Comparison of ENCODE assay signal across 14 cellular contexts in genomic region chr19:1286451-1286858, GRCh38. TPM values are rescaled to one million over a fixed set of nuclear protein-coding genes. Genes with fewer than 3 reads are reported as not detected.
DNase-seq lines count a peak whose midpoint lies in the region; ATAC-seq and TF ChIP-seq lines count a peak whose summit lies in the region.
"Had no signal": no experiment of that assay in that cellular context is flagged by ENCODE, and none has a peak within 500 bp of the region (broad histone marks: within the 10 kb centered on the region; RNA-seq: fewer than 3 reads in every experiment).

No MANE protein-coding gene starts in this region.

- CTCF ChIA-PET in activated CD4-positive, alpha-beta memory T cell treated with anti-CD3 and anti-CD28 coated beads for 36 hours (lab: Charles Lee), result no interaction called here

- no peak overlapping the region for H3K4me3 ChIP-seq in Karpas-422 (ENCODE audit: low read length)
- H3K4me3 ChIP-seq in ectodermal cell (ENCODE audit: insufficient read depth, low read depth, low read length), result peak overlapping the region; percentile 56
- H3K4me3 ChIP-seq: GM23248, thoracic aorta had no signal

- H3K4me1 ChIP-seq in Karpas-422 (ENCODE audit: low read length), result peaks cover 24% of the 10 kb centered on the region
- H3K4me1 ChIP-seq in ectodermal cell (ENCODE audit: control insufficient read depth, insufficient read depth, low read length), result peaks cover 17% of the 10 kb centered on the region
- H3K4me1 ChIP-seq: pancreas had no signal

- peaks cover 0 to 8% of the 10 kb centered on the region in 2 donors for H3K4me1 Mint-ChIP-seq in natural killer cell treated with Interleukin-12 subunit alpha and Interleukin-12 subunit beta and Interleukin-15 and Interleukin-18, amount 100 ng/mL, for 72 hours (ENCODE audit: low read depth in 2 of 2)
- peaks cover 10% of the 10 kb centered on the region for H3K4me1 Mint-ChIP-seq in activated CD4-positive, alpha-beta memory T cell treated with anti-CD3 and anti-CD28 coated beads for 36 hours (ENCODE audit: low read depth)

- H2AFZ ChIP-seq in Karpas-422 (ENCODE audit: low read length), result no peak overlapping the region
- H2AFZ ChIP-seq: GM23248 had no signal

- no peak overlapping the region for H3K9ac ChIP-seq in Karpas-422 (ENCODE audit: low read length)
- H3K9ac ChIP-seq: GM23248 had no signal

- peak overlapping the region; percentile 83 for H3K27ac ChIP-seq in C4-2B
- H3K27ac ChIP-seq in Karpas-422 (ENCODE audit: low read length), result no peak overlapping the region
- no peak overlapping the region for H3K27ac ChIP-seq in ectodermal cell (ENCODE audit: insufficient read depth, low read depth, low read length, poor library complexity, severe bottlenecking)
- H3K27ac ChIP-seq: GM23248, pancreas had no signal

- 35 to 38% methylated on average over 23 of the region's 23 CpGs for WGBS in ectodermal cell, 2 experiments

- H3K79me2 ChIP-seq in Karpas-422 (ENCODE audit: low read length), result no peaks in the 10 kb centered on the region

- TF ChIP-seq CTCF in C4-2B (conservative IDR thresholded peaks at IDR 0.05), result no peak

- ATAC-seq in natural killer cell treated with Interleukin-12 subunit alpha and Interleukin-12 subunit beta and Interleukin-15 and Interleukin-18, amount 100 ng/mL, for 72 hours, result no peak
- ATAC-seq in GM18517 (IDR thresholded peaks at IDR 0.05; ENCODE audit: unreplicated experiment), result no peak
- ATAC-seq: Right ventricle myocardium inferior had no signal

- no peaks in the 10 kb centered on the region for H3K9me2 ChIP-seq in Karpas-422 (replicated peaks; ENCODE audit: insufficient read depth, low read length)

- POLR2A ChIA-PET in activated CD4-positive, alpha-beta memory T cell treated with anti-CD3 and anti-CD28 coated beads for 36 hours (lab: Charles Lee), result no interaction called here

- no peak overlapping the region for H3K27ac Mint-ChIP-seq in natural killer cell treated with Interleukin-12 subunit alpha and Interleukin-12 subunit beta and Interleukin-15 and Interleukin-18, amount 100 ng/mL, for 72 hours
- H3K27ac Mint-ChIP-seq in activated CD4-positive, alpha-beta memory T cell treated with anti-CD3 and anti-CD28 coated beads for 36 hours, result no peak overlapping the region

- intact Hi-C loops in activated CD4-positive, alpha-beta memory T cell treated with anti-CD3 and anti-CD28 coated beads for 36 hours (cut with micrococcal nuclease), result no loop called here

- peaks cover 15% of the 10 kb centered on the region for H4K20me1 ChIP-seq in Karpas-422 (ENCODE audit: insufficient read depth, low read depth, low read length)

- no peaks in the 10 kb centered on the region for H3K36me3 Mint-ChIP-seq in natural killer cell treated with Interleukin-12 subunit alpha and Interleukin-12 subunit beta and Interleukin-15 and Interleukin-18, amount 100 ng/mL, for 72 hours
- H3K36me3 Mint-ChIP-seq in activated CD4-positive, alpha-beta memory T cell treated with anti-CD3 and anti-CD28 coated beads for 36 hours, result no peaks in the 10 kb centered on the region

- H3K4me2 ChIP-seq in Karpas-422 (ENCODE audit: low read depth, low read length, poor library complexity, severe bottlenecking), result peak overlapping the region; percentile 13

- H3K27me3 Mint-ChIP-seq in natural killer cell treated with Interleukin-12 subunit alpha and Interleukin-12 subunit beta and Interleukin-15 and Interleukin-18, amount 100 ng/mL, for 72 hours, result peaks cover 13 to 14% of the 10 kb centered on the region in 2 donors
- H3K27me3 Mint-ChIP-seq in activated CD4-positive, alpha-beta memory T cell treated with anti-CD3 and anti-CD28 coated beads for 36 hours, result peaks cover 27% of the 10 kb centered on the region

- DNase-seq in Karpas-422, result no peak
- no peak for DNase-seq in natural killer cell treated with Interleukin-12 subunit alpha and Interleukin-12 subunit beta and Interleukin-15 and Interleukin-18, amount 100 ng/mL, for 72 hours (ENCODE audit: low spot score)
- DNase-seq in activated CD4-positive, alpha-beta memory T cell treated with anti-CD3 and anti-CD28 coated beads for 36 hours, result no peak
- DNase-seq in NCI-H146 (lab: John Stamatoyannopoulos, UW), result no peak
- no peak for DNase-seq in HUDEP-2 (lab: John Stamatoyannopoulos, UW; ENCODE audit: unreplicated experiment in 76 of 76)
- DNase-seq: activated CD4-positive, alpha-beta T cell treated with anti-CD3 and anti-CD28 coated beads for 1 hour; GM23248; NCI-H345 had no signal

- H3K27me3 ChIP-seq in Karpas-422 (ENCODE audit: low read length), result no peaks in the 10 kb centered on the region
- H3K27me3 ChIP-seq in ectodermal cell (ENCODE audit: control insufficient read depth, insufficient read depth, low read length, poor library complexity, severe bottlenecking), result peaks cover 31% of the 10 kb centered on the region

- H3K9me3 Mint-ChIP-seq in natural killer cell treated with Interleukin-12 subunit alpha and Interleukin-12 subunit beta and Interleukin-15 and Interleukin-18, amount 100 ng/mL, for 72 hours, result no peaks in the 10 kb centered on the region
- no peaks in the 10 kb centered on the region for H3K9me3 Mint-ChIP-seq in activated CD4-positive, alpha-beta memory T cell treated with anti-CD3 and anti-CD28 coated beads for 36 hours

- no peaks in the 10 kb centered on the region for H3K9me3 ChIP-seq in Karpas-422 (ENCODE audit: low read length)
- no peaks in the 10 kb centered on the region for H3K9me3 ChIP-seq in ectodermal cell (ENCODE audit: control insufficient read depth, low read length)
- H3K9me3 ChIP-seq: pancreas, thoracic aorta had no signal

- H3K36me3 ChIP-seq in Karpas-422 (ENCODE audit: insufficient read depth, low read length) (no peaks in the 10 kb centered on the region), ectodermal cell (ENCODE audit: control insufficient read depth, insufficient read depth, low read length) (no peaks in the 10 kb centered on the region)
- H3K36me3 ChIP-seq: pancreas, thoracic aorta had no signal

- peak overlapping the region; percentile 48 for H3K4me3 Mint-ChIP-seq in natural killer cell treated with Interleukin-12 subunit alpha and Interleukin-12 subunit beta and Interleukin-15 and Interleukin-18, amount 100 ng/mL, for 72 hours
- H3K4me3 Mint-ChIP-seq in activated CD4-positive, alpha-beta memory T cell treated with anti-CD3 and anti-CD28 coated beads for 36 hours, result no peak overlapping the region

RNA-seq across cellular contexts. Expression of gene EFNA2, which starts 0.8 kb away (rescaled TPM):
- total RNA-seq in Karpas-422 (2014; rRNA removed; shearing (Covaris generic); ENCODE audit: low replicate concordance), result not detected in 2 replicates
- 34.3 TPM for polyA plus RNA-seq in ectodermal cell (2013, experiment 1 of 4)
- 34.7 TPM for polyA plus RNA-seq in ectodermal cell (2013, experiment 2 of 4)
- polyA plus RNA-seq in ectodermal cell (2013, experiment 3 of 4), result 35.1 TPM
- 33.8 TPM for polyA plus RNA-seq in ectodermal cell (2013, experiment 4 of 4)
- total RNA-seq in natural killer cell treated with Interleukin-12 subunit alpha and Interleukin-12 subunit beta and Interleukin-15 and Interleukin-18, amount 100 ng/mL, for 72 hours, result not detected
- total RNA-seq in activated CD4-positive, alpha-beta memory T cell treated with anti-CD3 and anti-CD28 coated beads for 36 hours, result not detected
- total RNA-seq: GM23248, Right ventricle myocardium inferior, thoracic aorta had no signal
- polyA plus RNA-seq: GM23248, pancreas had no signal

RNA-seq across cellular contexts. Expression of gene FAM174C, which starts 11.1 kb away (rescaled TPM):
- total RNA-seq in Karpas-422 (2014; rRNA removed; shearing (Covaris generic); ENCODE audit: low replicate concordance), result 32.7 and 68.1 TPM in 2 replicates
- polyA plus RNA-seq in ectodermal cell (2013, experiment 1 of 4), result 21.4 TPM
- 22.6 TPM for polyA plus RNA-seq in ectodermal cell (2013, experiment 2 of 4)
- polyA plus RNA-seq in ectodermal cell (2013, experiment 3 of 4), result 23.2 TPM
- 22.3 TPM for polyA plus RNA-seq in ectodermal cell (2013, experiment 4 of 4)
- total RNA-seq in natural killer cell treated with Interleukin-12 subunit alpha and Interleukin-12 subunit beta and Interleukin-15 and Interleukin-18, amount 100 ng/mL, for 72 hours, result 10 to 100 TPM; 59.5 to 94.2 TPM
- total RNA-seq in activated CD4-positive, alpha-beta memory T cell treated with anti-CD3 and anti-CD28 coated beads for 36 hours, result 10 to 100 TPM; 74.8 to 76.1 TPM

RNA-seq across cellular contexts. Expression of gene CIRBP, which starts 17.3 kb away (rescaled TPM):
- 141 and 291 TPM in 2 replicates for total RNA-seq in Karpas-422 (2014; rRNA removed; shearing (Covaris generic); ENCODE audit: low replicate concordance)
- polyA plus RNA-seq in ectodermal cell (2013, experiment 1 of 4), result 532 TPM
- polyA plus RNA-seq in ectodermal cell (2013, experiment 2 of 4), result 509 TPM
- 334 TPM for polyA plus RNA-seq in ectodermal cell (2013, experiment 3 of 4)
- 373 TPM for polyA plus RNA-seq in ectodermal cell (2013, experiment 4 of 4)
- total RNA-seq in natural killer cell treated with Interleukin-12 subunit alpha and Interleukin-12 subunit beta and Interleukin-15 and Interleukin-18, amount 100 ng/mL, for 72 hours, result 100 to 1,000 TPM; 226 to 251 TPM
- total RNA-seq in activated CD4-positive, alpha-beta memory T cell treated with anti-CD3 and anti-CD28 coated beads for 36 hours, result 100 to 1,000 TPM; 171 to 173 TPM

RNA-seq across cellular contexts. Expression of gene MIDN, which starts 38.1 kb away (rescaled TPM):
- 21.4 and 40.5 TPM in 2 replicates for total RNA-seq in Karpas-422 (2014; rRNA removed; shearing (Covaris generic); ENCODE audit: low replicate concordance)
- 155 TPM for polyA plus RNA-seq in ectodermal cell (2013, experiment 1 of 4)
- polyA plus RNA-seq in ectodermal cell (2013, experiment 2 of 4), result 178 TPM
- polyA plus RNA-seq in ectodermal cell (2013, experiment 3 of 4), result 116 TPM
- polyA plus RNA-seq in ectodermal cell (2013, experiment 4 of 4), result 120 TPM
- total RNA-seq in natural killer cell treated with Interleukin-12 subunit alpha and Interleukin-12 subunit beta and Interleukin-15 and Interleukin-18, amount 100 ng/mL, for 72 hours, result 10 to 100 TPM; 85.9 to 88.3 TPM
- total RNA-seq in activated CD4-positive, alpha-beta memory T cell treated with anti-CD3 and anti-CD28 coated beads for 36 hours, result 10 to 100 TPM; 54.1 to 54.6 TPM

RNA-seq across cellular contexts. Expression of gene ATP5F1D, which starts 44.9 kb away (rescaled TPM):
- total RNA-seq in Karpas-422 (2014; rRNA removed; shearing (Covaris generic); ENCODE audit: low replicate concordance), result 64.3 and 110 TPM in 2 replicates
- 126 TPM for polyA plus RNA-seq in ectodermal cell (2013, experiment 1 of 4)
- 105 TPM for polyA plus RNA-seq in ectodermal cell (2013, experiment 2 of 4)
- polyA plus RNA-seq in ectodermal cell (2013, experiment 3 of 4), result 117 TPM
- polyA plus RNA-seq in ectodermal cell (2013, experiment 4 of 4), result 124 TPM
- total RNA-seq in natural killer cell treated with Interleukin-12 subunit alpha and Interleukin-12 subunit beta and Interleukin-15 and Interleukin-18, amount 100 ng/mL, for 72 hours, result 100 to 1,000 TPM; 163 to 215 TPM
- 100 to 1,000 TPM; 178 to 192 TPM for total RNA-seq in activated CD4-positive, alpha-beta memory T cell treated with anti-CD3 and anti-CD28 coated beads for 36 hours
